22 cellular contexts compared by ENCODE assay signal in genomic region chr7:14745076-14745475, GRCh38.
"Had no signal": no experiment of that assay in that cellular context is flagged by ENCODE, and none has a peak within 500 bp of the region (broad histone marks: within the 10 kb centered on the region; RNA-seq: fewer than 3 reads in every experiment).

No MANE protein-coding gene starts in this region.

- H3K4me3 ChIP-seq: colonic mucosa, coronary artery, dorsolateral prefrontal cortex, esophagus muscularis mucosa, esophagus squamous epithelium, gastrocnemius medialis, gastroesophageal sphincter, heart left ventricle, heart right ventricle had no signal

- H3K36me3 ChIP-seq: colonic mucosa, esophagus muscularis mucosa, esophagus squamous epithelium, gastrocnemius medialis, gastroesophageal sphincter, heart left ventricle, heart right ventricle had no signal

- H3K9me3 ChIP-seq: colonic mucosa, gastrocnemius medialis had no signal

- DNase-seq: colonic mucosa; cortex of kidney; dermis blood vessel endothelial cell; dorsolateral prefrontal cortex; effector CD4-positive, alpha-beta T cell; effector CD8-positive, alpha-beta T cell; effector memory CD4-positive, alpha-beta T cell; effector memory CD8-positive, alpha-beta T cell; endodermal cell; erythroblast; esophagus squamous epithelium; foreskin fibroblast; foreskin keratinocyte; gastrocnemius medialis; glutamatergic neuron; head of caudate nucleus; heart left ventricle; heart right ventricle had no signal

- H3K27ac ChIP-seq: colonic mucosa, coronary artery, dorsolateral prefrontal cortex, epithelial cell of prostate, esophagus muscularis mucosa, esophagus squamous epithelium, foreskin keratinocyte, gastrocnemius medialis, gastroesophageal sphincter, heart left ventricle, heart right ventricle had no signal

- H3K4me1 ChIP-seq: colonic mucosa, esophagus squamous epithelium, gastrocnemius medialis, heart right ventricle had no signal

- H3K27me3 ChIP-seq: colonic mucosa, dorsolateral prefrontal cortex, esophagus muscularis mucosa, esophagus squamous epithelium, foreskin keratinocyte, gastrocnemius medialis, gastroesophageal sphincter, heart left ventricle, heart right ventricle had no signal
